In the genomic region with DNA sequence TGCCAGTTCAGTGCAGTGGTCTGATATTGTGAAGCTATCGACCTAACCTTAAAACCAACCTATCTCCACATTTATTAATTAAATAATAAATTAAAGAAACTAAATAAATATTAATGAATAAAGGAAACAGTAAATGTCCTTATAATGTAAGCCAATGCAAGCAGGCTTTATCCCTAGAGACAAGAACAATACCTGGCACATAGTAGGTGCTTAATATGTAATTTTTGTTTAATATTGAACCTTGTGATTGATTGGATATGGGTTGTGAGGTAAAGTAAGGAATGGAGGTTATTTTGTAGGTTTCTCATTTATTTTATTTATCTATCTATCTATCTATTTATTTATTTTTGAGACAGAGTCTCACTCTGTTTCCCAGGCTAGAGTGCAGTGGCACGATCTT, we compare ENCODE assay signal across 33 cellular contexts. TPM values are rescaled to one million over a fixed set of nuclear protein-coding genes. Genes with fewer than 3 reads are reported as not detected.
"Had no signal": no experiment of that assay in that cellular context is flagged by ENCODE, and none has a peak within 500 bp of the region (broad histone marks: within the 10 kb centered on the region; RNA-seq: fewer than 3 reads in every experiment).

No MANE protein-coding gene starts in this region.

- H3K27me3 ChIP-seq: ascending aorta, cardiac muscle cell had no signal

- H3K4me1 ChIP-seq: ascending aorta had no signal

- H3K36me3 ChIP-seq: ascending aorta, cardiac muscle cell, WERI-Rb-1 had no signal

- H3K4me3 ChIP-seq: ascending aorta, cardiac muscle cell had no signal

- H3K9me3 ChIP-seq: ascending aorta had no signal

- ATAC-seq: activated CD4-positive, alpha-beta T cell treated with anti-CD3 and anti-CD28 coated beads for 36 hours; activated CD4-positive, CD25-positive, alpha-beta regulatory T cell treated with anti-CD3 and anti-CD28 coated beads, Interleukin-2, amount 50 U/mL, for 24 hours; activated CD8-positive, alpha-beta memory T cell treated with anti-CD3 and anti-CD28 coated beads, Interleukin-2, amount 10 ng/mL, durations not matched to agents 7 days and 5 days; activated CD8-positive, alpha-beta T cell treated with anti-CD3 and anti-CD28 coated beads, Interleukin-2, amount 10 ng/mL, durations not matched to agents 7 days and 5 days; activated naive CD8-positive, alpha-beta T cell treated with anti-CD3 and anti-CD28 coated beads, Interleukin-2, amount 50 U/mL, for 24 hours; WTC11 had no signal

- H3K27ac ChIP-seq: ascending aorta, cardiac muscle cell, WERI-Rb-1 had no signal

- FAIRE-seq: bronchial epithelial cell had no signal

- DNase-seq: activated CD4-positive, alpha-beta memory T cell treated with anti-CD3 and anti-CD28 coated beads, Interleukin-2, amount 10 ng/mL, durations not matched to agents 7 days and 5 days; activated CD4-positive, alpha-beta T cell treated with anti-CD3 and anti-CD28 coated beads for 1 hour; activated CD4-positive, alpha-beta T cell treated with anti-CD3 and anti-CD28 coated beads for 36 hours; activated CD4-positive, alpha-beta T cell treated with anti-CD3 and anti-CD28 coated beads for 48 hours; activated CD4-positive, alpha-beta T cell treated with anti-CD3 and anti-CD28 coated beads, Interleukin-2, amount 10 ng/mL, durations not matched to agents 7 days and 5 days; activated CD4-positive, alpha-beta T cell treated with anti-CD3 and anti-CD28 coated beads, Interleukin-2, amount 50 U/mL, for 48 hours; activated CD4-positive, CD25-positive, alpha-beta regulatory T cell; activated CD8-positive, alpha-beta memory T cell treated with anti-CD3 and anti-CD28 coated beads for 24 hours; activated CD8-positive, alpha-beta memory T cell treated with anti-CD3 and anti-CD28 coated beads, Interleukin-2, amount 10 ng/mL, durations not matched to agents 7 days and 5 days; activated CD8-positive, alpha-beta memory T cell treated with anti-CD3 and anti-CD28 coated beads, Interleukin-2, amount 50 U/mL, for 48 hours; activated CD8-positive, alpha-beta T cell treated with anti-CD3 and anti-CD28 coated beads, Interleukin-2, amount 10 ng/mL, durations not matched to agents 7 days and 5 days; activated effector memory CD4-positive, alpha-beta T cell treated with Interleukin-2 at 50 U/mL for 16 hours; activated gamma-delta T cell; activated naive CD4-positive, alpha-beta T cell treated with anti-CD3 and anti-CD28 coated beads, Interleukin-2, amount 10 ng/mL, durations not matched to agents 7 days and 5 days; activated naive CD4-positive, alpha-beta T cell treated with Interleukin-2 at 50 U/mL for 16 hours; activated naive CD8-positive, alpha-beta T cell treated with anti-CD3 and anti-CD28 coated beads, Interleukin-2, amount 10 ng/mL, durations not matched to agents 7 days and 5 days; activated naive CD8-positive, alpha-beta T cell treated with anti-CD3 and anti-CD28 coated beads, Interleukin-2, amount 50 U/mL, for 24 hours; activated T-cell treated with anti-CD3 and anti-CD28 coated beads, Interleukin-2, amount 50 U/mL, for 24 hours; activated T-cell treated with anti-CD3 and anti-CD28 coated beads, Interleukin-2, amount 50 U/mL, for 48 hours; amygdala; anterior cingulate cortex; caudate nucleus; cerebellar nuclear complex; T-helper 2 cell; T-helper 9 cell; WERI-Rb-1 had no signal

RNA-seq across cellular contexts. Expression of a gene that starts 44.4 kb away (rescaled TPM):
- total RNA-seq: activated CD4-positive, alpha-beta T cell treated with anti-CD3 and anti-CD28 coated beads for 36 hours; activated T-helper 2 cell treated with anti-CD3 and anti-CD28 coated beads, Interferon-gamma antibody, Interleukin-2, Interleukin-4, amounts not matched to agents 10 μg/mL and 5 μg/mL and 100 μg/mL, durations not matched to agents 14 hours and 24 hours and 36 hours; bronchial epithelial cell; chondrocyte had no signal
- polyA plus RNA-seq: cardiac muscle cell had no signal
